1 cellular context compared by ENCODE assay signal in genomic region chr3:187172929-187173328, GRCh38.
TF ChIP-seq lines count a peak whose summit lies in the region.

No MANE protein-coding gene starts in this region.

TF ChIP-seq in IMR-90, 13 proteins besides CTCF, POLR2A, EP300 and RAD21:
- TF ChIP-seq MAZ (IDR thresholded peaks at IDR 0.05; ENCODE audit: borderline replicate concordance, low read depth, low read length) (no peak), CHD1 (IDR thresholded peaks at IDR 0.05; ENCODE audit: low read depth, low read length) (no peak), NFE2L2 (IDR thresholded peaks at IDR 0.05; ENCODE audit: low read depth, low read length) (no peak), MAFK (IDR thresholded peaks at IDR 0.05; ENCODE audit: low read depth, low read length) (no peak), SMC3 (IDR thresholded peaks at IDR 0.05; ENCODE audit: low read depth, low read length) (no peak), BHLHE40 (IDR thresholded peaks at IDR 0.05; ENCODE audit: low read depth, low read length) (no peak)
